11 cellular contexts compared by ENCODE assay signal in the genomic region with DNA sequence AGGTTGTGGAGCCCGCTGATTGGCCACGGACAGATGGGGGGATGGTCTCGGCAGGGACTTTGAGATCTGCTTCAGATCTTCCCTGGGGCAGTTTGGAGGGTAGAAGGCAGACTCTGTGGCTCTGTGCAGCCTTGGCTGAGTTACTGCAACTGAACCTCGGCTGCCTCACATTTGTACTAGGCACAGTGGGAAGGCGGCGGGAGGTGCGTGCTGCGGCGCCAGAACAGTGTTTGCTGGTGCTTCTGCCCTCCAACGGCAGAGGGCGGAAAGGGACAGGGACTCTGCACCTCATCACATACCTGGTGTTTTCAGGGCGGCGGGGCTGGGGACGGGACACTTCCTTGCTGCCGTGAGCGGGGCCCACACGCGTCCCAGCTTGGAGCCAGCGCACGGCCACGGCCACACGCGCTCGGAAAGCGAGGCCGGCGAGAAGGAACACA. TPM values are rescaled to one million over a fixed set of nuclear protein-coding genes. Genes with fewer than 3 reads are reported as not detected.
DNase-seq lines count a peak whose midpoint lies in the region; ATAC-seq, FAIRE-seq and TF ChIP-seq lines count a peak whose summit lies in the region.
"Had no signal": no experiment of that assay in that cellular context is flagged by ENCODE, and none has a peak within 500 bp of the region (broad histone marks: within the 10 kb centered on the region; RNA-seq: fewer than 3 reads in every experiment).

No MANE protein-coding gene starts in this region.

- no TSS peak for BruUV-seq in IMR-90 (replicated peaks; lab: Mats Ljungman, UMichigan)

- H3K4me1 ChIP-seq in IMR-90 (ENCODE audit: control insufficient read depth, insufficient read depth, low read length) (no peaks in the 10 kb centered on the region), pancreas (no peaks in the 10 kb centered on the region), upper lobe of left lung (peaks cover 0 to 6% (median 0%) of the 10 kb centered on the region in 4 donors)

- H3K36me3 ChIP-seq in IMR-90 (ENCODE audit: control insufficient read depth, insufficient read depth, low read length) (peaks cover 48% of the 10 kb centered on the region), pancreas (peaks cover 0 to 6% (median 0%) of the 10 kb centered on the region in 3 donors), upper lobe of left lung (peaks cover 5 to 58% (median 38%) of the 10 kb centered on the region in 4 donors)

- H4K91ac ChIP-seq in IMR-90 (ENCODE audit: insufficient read depth, low read depth, low read length), result no peak overlapping the region

- no peak overlapping the region for H3K18ac ChIP-seq in IMR-90 (ENCODE audit: low read depth, low read length)

- in situ Hi-C loops in IMR-90 (cut with MboI; ENCODE audit: low sequenced_read_pairs), result no loop called here

- no peaks in the 10 kb centered on the region for H3K27me3 ChIP-seq in IMR-90 (ENCODE audit: control insufficient read depth, insufficient read depth, low read length)
- no peaks in the 10 kb centered on the region for H3K27me3 ChIP-seq in pancreas
- no peaks in the 10 kb centered on the region for H3K27me3 ChIP-seq in upper lobe of left lung

- WGBS in IMR-90 (ENCODE audit: extremely low coverage in 2 of 2, insufficient read length in 1 of 2), 2 experiments, result 76% methylated on average over 9 of the region's 27 CpGs; no CpG with 5 or more reads in 1 of the 2 experiments
- 78 to 85% methylated on average over 27 of the region's 27 CpGs for WGBS in pancreas, 2 donors
- WGBS in upper lobe of left lung, 2 donors, result 70 to 84% methylated on average over 27 of the region's 27 CpGs

- dilution Hi-C loops in IMR-90 (cut with HindIII; ENCODE audit: low sequenced_read_pairs, unreplicated experiment), result no loop called here

- DNase-seq in IMR-90 (no peak), RWPE1 (ENCODE audit: low spot score) (no peak), fibroblast of villous mesenchyme (ENCODE audit: low read depth) (peak; percentile 18), pancreas (peak in 3 of 6 donors; percentile 31 to 51 (median 36)), NCI-H1417 treated with DMSO at 0.1 percent for 48 hours (lab: John Stamatoyannopoulos, UW) (no peak), upper lobe of left lung (no peak)
- DNase-seq: KBM-7; NK-92 treated with Interleukin-12 subunit alpha and Interleukin-12 subunit beta, amount 100 ng/mL, for 24 hours had no signal

- H3K9ac ChIP-seq in IMR-90 (ENCODE audit: low read depth, low read length), result no peak overlapping the region

- H3K4me3 ChIP-seq in IMR-90 (ENCODE audit: insufficient read depth, low read depth, low read length) (no peak overlapping the region), fibroblast of villous mesenchyme (ENCODE audit: low read depth, low read length) (no peak overlapping the region), pancreas (no peak overlapping the region), upper lobe of left lung (no peak overlapping the region)

- peaks cover 21% of the 10 kb centered on the region; the same call in 1 of the 2 replicates for H4K20me1 ChIP-seq in IMR-90 (ENCODE audit: insufficient read depth, low read length)

- H3K23ac ChIP-seq in IMR-90 (ENCODE audit: low read depth, low read length), result no peak overlapping the region

- TF ChIP-seq RAD21 in IMR-90 (IDR thresholded peaks at IDR 0.05; ENCODE audit: low read length), result no peak

- H3K56ac ChIP-seq in IMR-90 (ENCODE audit: extremely low read depth, insufficient read depth, low read length), result no peak overlapping the region

- no peak overlapping the region for H2BK120ac ChIP-seq in IMR-90 (ENCODE audit: low read depth, low read length)

- POLR2A ChIA-PET in IMR-90 (lab: Charles Lee; ENCODE audit: unreplicated experiment) (no interaction called here), RWPE1 (lab: Yijun Ruan, JAX; ENCODE audit: low non-redundant PET) (no interaction called here)

- H2AK5ac ChIP-seq in IMR-90 (ENCODE audit: low read depth, low read length), result no peak overlapping the region

- peak overlapping the region; percentile 24 for H2AFZ ChIP-seq in IMR-90 (replicated peaks; ENCODE audit: low read length, poor library complexity)

- peaks cover 14% of the 10 kb centered on the region for H3K9me1 ChIP-seq in IMR-90 (ENCODE audit: insufficient read depth, low read length)

- H3K27ac ChIP-seq in IMR-90 (ENCODE audit: insufficient read depth, low read length) (no peak overlapping the region), RWPE1 (peak overlapping the region; percentile 46), pancreas (no peak overlapping the region), upper lobe of left lung (no peak overlapping the region)

- H2AK9ac ChIP-seq in IMR-90 (replicated peaks; ENCODE audit: low read depth, low read length, poor library complexity), result no peak overlapping the region

- no peak overlapping the region for H2BK20ac ChIP-seq in IMR-90 (ENCODE audit: low read depth, low read length)

- intact Hi-C loops in IMR-90 (cut with micrococcal nuclease), result no loop called here
- intact Hi-C loops in pancreas (cut with DNase I), result no loop called here

- no peak for FAIRE-seq in pancreas (lab: Jason Lieb, UNC)
- FAIRE-seq: endometrium had no signal

- no peak overlapping the region for H4K8ac ChIP-seq in IMR-90 (ENCODE audit: low read depth in 2 of 2, low read length in 2 of 2)

- H3K4me2 ChIP-seq in IMR-90 (ENCODE audit: low read depth, low read length), result no peak overlapping the region

- no peak for TF ChIP-seq POLR2A in IMR-90 (IDR thresholded peaks at IDR 0.05; ENCODE audit: low read depth, low read length)
- no peak for TF ChIP-seq POLR2A in upper lobe of left lung (IDR thresholded peaks at IDR 0.05)

- CTCF ChIA-PET in IMR-90 (lab: Yijun Ruan, JAX), result interaction anchor here (0.6 kb wide), 1 partner anchor 10 kb away, joined by 6 read pairs; no protein-coding TSS in a partner anchor
- CTCF ChIA-PET in RWPE1 (lab: Yijun Ruan, JAX), result no interaction called here

- no peak overlapping the region for H2BK5ac ChIP-seq in IMR-90 (ENCODE audit: low read depth, low read length, poor library complexity, severe bottlenecking)

- H3K79me1 ChIP-seq in IMR-90 (ENCODE audit: low read depth in 1 of 2, low read length in 2 of 2), result peaks cover 7 to 20% of the 10 kb centered on the region in 2 experiments

- ATAC-seq in IMR-90 (ENCODE audit: low read depth), result no peak
- ATAC-seq in pancreas, result peak in 3 of 4 donors; percentile 22 to 69 (median 45)
- no peak for ATAC-seq in GM21390 (IDR thresholded peaks at IDR 0.05; ENCODE audit: unreplicated experiment)
- ATAC-seq in upper lobe of left lung (ENCODE audit: low FRiP score in 2 of 2), result no peak
- ATAC-seq in GM18511 (IDR thresholded peaks at IDR 0.05; ENCODE audit: unreplicated experiment), result no peak

- no peaks in the 10 kb centered on the region for H3K9me3 ChIP-seq in IMR-90 (ENCODE audit: control insufficient read depth, insufficient read depth, low read length)
- no peaks in the 10 kb centered on the region for H3K9me3 ChIP-seq in pancreas
- H3K9me3 ChIP-seq in upper lobe of left lung, result no peaks in the 10 kb centered on the region

- no peak overlapping the region for H4K5ac ChIP-seq in IMR-90 (ENCODE audit: low read depth, low read length)

- H3K14ac ChIP-seq in IMR-90 (replicated peaks; ENCODE audit: low read depth, low read length), result no peak overlapping the region

- H3K4ac ChIP-seq in IMR-90 (ENCODE audit: low read depth, low read length), result no peak overlapping the region

- H2BK15ac ChIP-seq in IMR-90 (ENCODE audit: low read depth, low read length), result no peak overlapping the region

- no peak for TF ChIP-seq EP300 in upper lobe of left lung (IDR thresholded peaks at IDR 0.05)

- TF ChIP-seq CTCF in IMR-90 (conservative IDR thresholded peaks at IDR 0.05; ENCODE audit: low read depth, low read length) (no peak), RWPE1 (conservative IDR thresholded peaks at IDR 0.05; ENCODE audit: low read depth) (peak; percentile 29), fibroblast of villous mesenchyme (IDR thresholded peaks at IDR 0.05; ENCODE audit: insufficient read depth, low read depth, low read length) (peak; percentile 10), pancreas (IDR thresholded peaks at IDR 0.05) (no peak), upper lobe of left lung (IDR thresholded peaks at IDR 0.05) (peak in 2 of 6 experiments; percentile 6 to 15)

TF ChIP-seq in IMR-90, 13 proteins besides CTCF, POLR2A, EP300 and RAD21 (continues in another document):
- TF ChIP-seq MAZ (IDR thresholded peaks at IDR 0.05; ENCODE audit: borderline replicate concordance, low read depth, low read length), result no peak
- TF ChIP-seq RCOR1 (IDR thresholded peaks at IDR 0.05; ENCODE audit: insufficient replicate concordance, low read length), result no peak
- TF ChIP-seq, protein P1, sequence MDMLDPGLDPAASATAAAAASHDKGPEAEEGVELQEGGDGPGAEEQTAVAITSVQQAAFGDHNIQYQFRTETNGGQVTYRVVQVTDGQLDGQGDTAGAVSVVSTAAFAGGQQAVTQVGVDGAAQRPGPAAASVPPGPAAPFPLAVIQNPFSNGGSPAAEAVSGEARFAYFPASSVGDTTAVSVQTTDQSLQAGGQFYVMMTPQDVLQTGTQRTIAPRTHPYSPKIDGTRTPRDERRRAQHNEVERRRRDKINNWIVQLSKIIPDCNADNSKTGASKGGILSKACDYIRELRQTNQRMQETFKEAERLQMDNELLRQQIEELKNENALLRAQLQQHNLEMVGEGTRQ (IDR thresholded peaks at IDR 0.05; ENCODE audit: low read depth, low read length), result no peak

RNA-seq across cellular contexts. Expression of a gene that starts 26.2 kb away (rescaled TPM):
- 6.8 and 7.5 TPM in 2 replicates for total RNA-seq in IMR-90 (2012; rRNA removed)
- polyA plus RNA-seq in IMR-90 (2012; rRNA removed), result 18.9 and 22.3 TPM in 2 replicates
- 14.6 and 25.7 TPM in 2 replicates for polyA plus RNA-seq in IMR-90 (2012; cell fraction: cytosol; rRNA removed)
- 15.3 and 31.2 TPM in 2 replicates for polyA plus RNA-seq in IMR-90 (2012; cell fraction: nucleus; rRNA removed; ENCODE audit: low replicate concordance)
- total RNA-seq in fibroblast of villous mesenchyme, result 18.6 and 28.3 TPM in 2 replicates
- 1 to 10 TPM; 6.4 to 9.1 (median 7.7) TPM for total RNA-seq in pancreas
- polyA plus RNA-seq in pancreas, result 10 to 100 TPM; 23.5 to 26.1 TPM
- total RNA-seq in upper lobe of left lung, result 10 to 100 TPM; 15.6 to 30.3 (median 24.3) TPM

RNA-seq across cellular contexts. Expression of a gene that starts 26.4 kb away (rescaled TPM):
- total RNA-seq in IMR-90 (2012; rRNA removed) (50.5 and 60.2 TPM in 2 replicates), fibroblast of villous mesenchyme (55.3 and 57.3 TPM in 2 replicates), pancreas (10 to 100 TPM; 23.1 to 33.8 (median 27.8) TPM), upper lobe of left lung (10 to 100 TPM; 25.2 to 66.3 (median 47.6) TPM)
- polyA plus RNA-seq in IMR-90 (2012; rRNA removed) (55.8 and 70.8 TPM in 2 replicates), pancreas (10 to 100 TPM; 11.7 to 31.9 TPM)
- 67.7 and 109 TPM in 2 replicates for polyA plus RNA-seq in IMR-90 (2012; cell fraction: cytosol; rRNA removed)
- 26.6 and 48.2 TPM in 2 replicates for polyA plus RNA-seq in IMR-90 (2012; cell fraction: nucleus; rRNA removed; ENCODE audit: low replicate concordance)

RNA-seq across cellular contexts. Expression of a gene that starts 49.8 kb away (rescaled TPM):
- under 0.01 and 0.18 TPM in 2 replicates for total RNA-seq in IMR-90 (2012; rRNA removed)
- polyA plus RNA-seq in IMR-90 (2012; rRNA removed), result 0.62 and 0.66 TPM in 2 replicates
- polyA plus RNA-seq in IMR-90 (2012; cell fraction: cytosol; rRNA removed), result 0.11 and 0.36 TPM in 2 replicates
- polyA plus RNA-seq in IMR-90 (2012; cell fraction: nucleus; rRNA removed; ENCODE audit: low replicate concordance), result 5.2 and 12.1 TPM in 2 replicates
- total RNA-seq in fibroblast of villous mesenchyme, result 0.43 and 1.3 TPM in 2 replicates
- 100 to 1,000 TPM in 4 of 6 donors, 10 to 100 TPM in 2; 34.8 to 328 (median 266) TPM for total RNA-seq in pancreas
- polyA plus RNA-seq in pancreas, result 100 to 1,000 TPM in 1 of 2 donors, 1 to 10 TPM in 1; 3.0 to 209 TPM
- 1 to 10 TPM in 3 of 6 donors, under 1 TPM in 2, not detected in 1; 0.91 to 9.4 (median 1.0) TPM for total RNA-seq in upper lobe of left lung

Comparison
In these comparisons a context has a peak if more than half of its experiments do, and no peak if none do; other contexts are left out.
1. ATAC-seq: peak in pancreas (3 of 4); none in IMR-90 (single experiment), GM21390 (single experiment), upper lobe of left lung (0 of 2) and GM18511 (single experiment).
2. CTCF ChIP-seq: peak in RWPE1 (single experiment) and fibroblast of villous mesenchyme (single experiment); none in IMR-90 (single experiment) and pancreas (0 of 4).